In genomic region chr11:114031599-114032320, GRCh38 we compare ENCODE assay signal across 20 cellular contexts. TPM values are rescaled to one million over a fixed set of nuclear protein-coding genes. Genes with fewer than 3 reads are reported as not detected.
DNase-seq lines count a peak whose midpoint lies in the region; ATAC-seq and TF ChIP-seq lines count a peak whose summit lies in the region.
"Had no signal": no experiment of that assay in that cellular context is flagged by ENCODE, and none has a peak within 500 bp of the region (broad histone marks: within the 10 kb centered on the region; RNA-seq: fewer than 3 reads in every experiment).

No MANE protein-coding gene starts in this region.

- 85% methylated on average over 13 of the region's 13 CpGs for WGBS in suprapubic skin

- H3K27ac ChIP-seq in VCaP (peak overlapping the region; percentile 37; the same call in 1 of the 2 replicates), upper lobe of right lung (no peak overlapping the region), suprapubic skin (no peak overlapping the region)
- H3K27ac ChIP-seq: BLaER1 had no signal

- no peaks in the 10 kb centered on the region for H3K9me3 ChIP-seq in upper lobe of right lung
- H3K9me3 ChIP-seq in suprapubic skin, result no peaks in the 10 kb centered on the region
- H3K9me3 ChIP-seq: BLaER1, SK-N-SH had no signal

- H3K27me3 ChIP-seq in upper lobe of right lung, result peaks cover 5% of the 10 kb centered on the region
- H3K27me3 ChIP-seq in suprapubic skin, result peaks cover 13% of the 10 kb centered on the region
- H3K27me3 ChIP-seq: BLaER1 had no signal

- intact Hi-C loops in upper lobe of right lung (cut with DNase I), result no loop called here

- no peak for TF ChIP-seq POLR2A in suprapubic skin (IDR thresholded peaks at IDR 0.05)

- TF ChIP-seq CTCF in VCaP (conservative IDR thresholded peaks at IDR 0.05), result no peak
- TF ChIP-seq CTCF in omental fat pad (IDR thresholded peaks at IDR 0.05), result no peak
- TF ChIP-seq CTCF in upper lobe of right lung (IDR thresholded peaks at IDR 0.05), result no peak
- TF ChIP-seq CTCF in suprapubic skin (IDR thresholded peaks at IDR 0.05), result no peak

- no peaks in the 10 kb centered on the region for H3K36me3 ChIP-seq in upper lobe of right lung
- no peaks in the 10 kb centered on the region for H3K36me3 ChIP-seq in suprapubic skin
- H3K36me3 ChIP-seq: BLaER1 had no signal

- H3K4me1 ChIP-seq in upper lobe of right lung (peaks cover 11% of the 10 kb centered on the region), suprapubic skin (peaks cover 13% of the 10 kb centered on the region)
- H3K4me1 ChIP-seq: BLaER1 had no signal

- DNase-seq in LHCN-M2 (ENCODE audit: low read depth), result peak; percentile 53
- DNase-seq in omental fat pad (ENCODE audit: low spot score), result no peak
- peak; percentile 70 for DNase-seq in upper lobe of right lung
- no peak for DNase-seq in suprapubic skin (ENCODE audit: low spot score in 2 of 2)
- DNase-seq in stimulated activated CD4-positive, alpha-beta T cell treated with anti-CD3 and anti-CD28 coated beads, Interleukin-12 subunit alpha, Interleukin-12 subunit beta, amount 100 ng/mL, for 4 hours, result no peak
- DNase-seq: Calu3; CD8-positive, alpha-beta T cell; DMS153; GF-D8; H7; IMR-90; NCI-H446; NCI-H526; SIG-M5; SK-N-SH had no signal

- ATAC-seq in omental fat pad (ENCODE audit: low FRiP score) (peak; percentile 37), upper lobe of right lung (peak; percentile 24), GM21447 (IDR thresholded peaks at IDR 0.05; ENCODE audit: unreplicated experiment) (no peak)
- ATAC-seq: CD8-positive, alpha-beta T cell; Panc1 had no signal

- TF ChIP-seq EP300 in suprapubic skin (IDR thresholded peaks at IDR 0.05), result no peak

- no peak overlapping the region for H3K4me3 ChIP-seq in upper lobe of right lung
- H3K4me3 ChIP-seq in suprapubic skin, result no peak overlapping the region
- H3K4me3 ChIP-seq: BLaER1 had no signal

RNA-seq across cellular contexts. Expression of gene ZBTB16, which starts 27.8 kb away (rescaled TPM):
- total RNA-seq in LHCN-M2 (2014; rRNA removed) (3.1 and 4.3 TPM in 2 replicates), omental fat pad (100 to 1,000 TPM in 3 of 4 donors, 10 to 100 TPM in 1; 82.7 to 375 (median 189) TPM), upper lobe of right lung (221 TPM), suprapubic skin (100 to 1,000 TPM; 142 to 474 (median 232) TPM)
- 1.1 TPM for polyA plus RNA-seq in LHCN-M2 (2012)
- total RNA-seq: Calu3, H7, IMR-90, M059J had no signal
- polyA plus RNA-seq: IMR-90, SK-N-SH had no signal

RNA-seq across cellular contexts. Expression of gene HTR3A, which starts 56.9 kb away (rescaled TPM):
- total RNA-seq in LHCN-M2 (2014; rRNA removed), result not detected in 2 replicates
- not detected for polyA plus RNA-seq in LHCN-M2 (2012)
- total RNA-seq in omental fat pad, result under 1 TPM in 1 of 4 donors, not detected in 3; 0.88 TPM
- total RNA-seq in upper lobe of right lung, result not detected
- total RNA-seq in suprapubic skin, result under 1 TPM in 2 of 4 donors, not detected in 2; 0.68 TPM
- total RNA-seq: Calu3; CD8-positive, alpha-beta T cell; IMR-90; M059J had no signal
- polyA plus RNA-seq: IMR-90, SK-N-SH had no signal

Comparison
In these comparisons a context has a peak if more than half of its experiments do, and no peak if none do; other contexts are left out.
1. DNase-seq: peak in LHCN-M2 (single experiment) and upper lobe of right lung (single experiment); none in omental fat pad (single experiment), suprapubic skin (0 of 2) and stimulated activated CD4-positive, alpha-beta T cell treated with anti-CD3 and anti-CD28 coated beads, Interleukin-12 subunit alpha, Interleukin-12 subunit beta, amount 100 ng/mL, for 4 hours (single experiment).
2. RNA of gene ZBTB16, which starts 27.8 kb away (total RNA-seq): 142 to 474 TPM in suprapubic skin, 221 TPM in upper lobe of right lung (single experiment) and 82.7 to 375 TPM in omental fat pad; 3.1 to 4.3 TPM in LHCN-M2; every median in the first group is over 10 times any median in the second.